In genomic region chr7:68246189-68246633, GRCh38 we compare ENCODE assay signal across 12 cellular contexts.
DNase-seq lines count a peak whose midpoint lies in the region; ATAC-seq, FAIRE-seq and TF ChIP-seq lines count a peak whose summit lies in the region.
"Had no signal": no experiment of that assay in that cellular context is flagged by ENCODE, and none has a peak within 500 bp of the region (broad histone marks: within the 10 kb centered on the region; RNA-seq: fewer than 3 reads in every experiment).

No MANE protein-coding gene starts in this region.

- no peak overlapping the region for H3K4me3 Mint-ChIP-seq in astrocyte (ENCODE audit: unreplicated experiment)
- H3K4me3 Mint-ChIP-seq: CD4-positive, CD25-positive, alpha-beta regulatory T cell had no signal

- H3K4me2 ChIP-seq in astrocyte (ENCODE audit: low read length) = peak overlapping the region; percentile 18
- no peak overlapping the region for H3K4me2 ChIP-seq in neural cell (ENCODE audit: low read length)
- H3K4me2 ChIP-seq: KMS-11 had no signal

- H4K20me1 ChIP-seq in astrocyte (ENCODE audit: insufficient read depth, low read length) = no peaks in the 10 kb centered on the region
- H4K20me1 ChIP-seq in neural cell (ENCODE audit: insufficient read depth) = no peaks in the 10 kb centered on the region

- H3K4me1 ChIP-seq in ES-I3 (ENCODE audit: insufficient read depth, low read length) = peaks cover 29% of the 10 kb centered on the region
- peaks cover 4% of the 10 kb centered on the region for H3K4me1 ChIP-seq in astrocyte (ENCODE audit: insufficient read depth, low read length)

- H3K4me3 ChIP-seq in astrocyte (ENCODE audit: insufficient read depth, low read depth, low read length) = no peak overlapping the region
- no peak overlapping the region for H3K4me3 ChIP-seq in neural cell (ENCODE audit: low read length)

- no peaks in the 10 kb centered on the region for H3K4me1 Mint-ChIP-seq in astrocyte (ENCODE audit: low read depth, unreplicated experiment)
- H3K4me1 Mint-ChIP-seq: CD4-positive, CD25-positive, alpha-beta regulatory T cell had no signal

- TF ChIP-seq EP300 in neural cell (conservative IDR thresholded peaks at IDR 0.05; ENCODE audit: poor library complexity, severe bottlenecking) = peak; percentile 24

- H3K79me2 ChIP-seq in astrocyte (ENCODE audit: insufficient read depth, low read length) = no peaks in the 10 kb centered on the region
- H3K79me2 ChIP-seq in neural cell (replicated peaks; ENCODE audit: insufficient read depth, low read length) = no peaks in the 10 kb centered on the region

- TF ChIP-seq CTCF in astrocyte (IDR thresholded peaks at IDR 0.05; ENCODE audit: insufficient read depth, low read depth, low read length) (no peak), neural cell (IDR thresholded peaks at IDR 0.05; ENCODE audit: poor library complexity, severe bottlenecking) (no peak)

- H3K9me2 ChIP-seq in neural cell (ENCODE audit: insufficient read depth, low read length) = no peaks in the 10 kb centered on the region

- H3K36me3 Mint-ChIP-seq in astrocyte (ENCODE audit: low read depth, unreplicated experiment) = no peaks in the 10 kb centered on the region
- H3K36me3 Mint-ChIP-seq: CD4-positive, CD25-positive, alpha-beta regulatory T cell had no signal

- H3K27me3 Mint-ChIP-seq in astrocyte (ENCODE audit: low read depth, unreplicated experiment) = no peaks in the 10 kb centered on the region
- H3K27me3 Mint-ChIP-seq: CD4-positive, CD25-positive, alpha-beta regulatory T cell had no signal

- TF ChIP-seq RAD21 in neural cell (conservative IDR thresholded peaks at IDR 0.05) = no peak

- H3K9ac ChIP-seq in ES-I3 (ENCODE audit: low read depth, low read length) (peak overlapping the region; percentile 7; the same call in 1 of the 2 replicates), astrocyte (ENCODE audit: low read length) (no peak overlapping the region), neural cell (ENCODE audit: low read length) (no peak overlapping the region)
- H3K9ac ChIP-seq: KMS-11 had no signal

- no peaks in the 10 kb centered on the region; the same call in 1 of the 2 replicates for H3K36me3 ChIP-seq in ES-I3 (ENCODE audit: insufficient read depth, low read length)
- H3K36me3 ChIP-seq in astrocyte (ENCODE audit: insufficient read depth, low read length) = no peaks in the 10 kb centered on the region
- H3K36me3 ChIP-seq in neural cell (ENCODE audit: insufficient read depth, low read length) = no peaks in the 10 kb centered on the region

- H3K27me3 ChIP-seq in astrocyte (ENCODE audit: insufficient read depth, low read length) (no peaks in the 10 kb centered on the region), neural cell (ENCODE audit: insufficient read depth, low read depth, low read length) (no peaks in the 10 kb centered on the region)

- no peak for FAIRE-seq in astrocyte (lab: Jason Lieb, UNC)

- no peaks in the 10 kb centered on the region for H3F3A ChIP-seq in neural cell (ENCODE audit: insufficient read depth, low read length, poor library complexity, severe bottlenecking)

- H3K9me3 ChIP-seq in ES-I3 (ENCODE audit: control insufficient read depth, insufficient read depth, low read length) (0 out of 2 replicates have a peak, but pooled peaks cover under 1% of the 10 kb centered on the region), astrocyte (ENCODE audit: insufficient read depth, low read depth, low read length) (no peaks in the 10 kb centered on the region), neural cell (ENCODE audit: low read length) (no peaks in the 10 kb centered on the region)

- no peak for ATAC-seq in HG02759 (IDR thresholded peaks at IDR 0.05; ENCODE audit: unreplicated experiment)
- ATAC-seq: right cardiac atrium had no signal

- H3K27ac ChIP-seq in astrocyte (ENCODE audit: low read depth, low read length) (peak overlapping the region; percentile 12), neural cell (ENCODE audit: low read length) (no peak overlapping the region)
- H3K27ac ChIP-seq: KMS-11 had no signal

- H3K9me3 Mint-ChIP-seq in astrocyte (ENCODE audit: unreplicated experiment) = peaks cover 19% of the 10 kb centered on the region

- H2AFZ ChIP-seq in astrocyte (ENCODE audit: low read depth, low read length) (no peak overlapping the region), neural cell (ENCODE audit: low read depth, low read length) (no peak overlapping the region)

- H3K27ac Mint-ChIP-seq in astrocyte (ENCODE audit: unreplicated experiment) = no peak overlapping the region
- H3K27ac Mint-ChIP-seq: CD4-positive, CD25-positive, alpha-beta regulatory T cell had no signal

- DNase-seq in NCI-H2107 treated with DMSO at 0.1 percent for 48 hours (lab: John Stamatoyannopoulos, UW; ENCODE audit: unreplicated experiment) (peak; percentile 78), astrocyte (ENCODE audit: low read depth) (peak; percentile 59), SW 1271 (lab: John Stamatoyannopoulos, UW) (no peak), DMS114 treated with DMSO at 0.1 percent for 48 hours (lab: John Stamatoyannopoulos, UW; ENCODE audit: unreplicated experiment) (no peak)
- no peak for DNase-seq in activated T-cell treated with anti-CD3 and anti-CD28 coated beads, Interleukin-2, amount 50 U/mL, for 1 hour
- DNase-seq: CD4-positive, CD25-positive, alpha-beta regulatory T cell; OCI-M1; right cardiac atrium had no signal

TF ChIP-seq in neural cell, 6 proteins besides CTCF, POLR2A, EP300 and RAD21:
- TF ChIP-seq POLR2AphosphoS5 (IDR thresholded peaks at IDR 0.05) = peak; percentile 34
- TF ChIP-seq REST (IDR thresholded peaks at IDR 0.05; ENCODE audit: borderline replicate concordance) = no peak
- TF ChIP-seq SMC3 (conservative IDR thresholded peaks at IDR 0.05; ENCODE audit: poor library complexity) = peak; percentile 9

Comparison
In these comparisons a context has a peak if more than half of its experiments do, and no peak if none do; other contexts are left out.
1. DNase-seq: peak in NCI-H2107 treated with DMSO at 0.1 percent for 48 hours (single experiment) and astrocyte (single experiment); none in SW 1271 (0 of 2), DMS114 treated with DMSO at 0.1 percent for 48 hours (single experiment) and activated T-cell treated with anti-CD3 and anti-CD28 coated beads, Interleukin-2, amount 50 U/mL, for 1 hour (single experiment).